In genomic region chr3:126703512-126704493, GRCh38 we compare ENCODE assay signal across 1 cellular context.
TF ChIP-seq lines count a peak whose summit lies in the region.

TSS of gene CHCHD6 (plus strand) at chr3:126704240. CDS start at chr3:126704313, 73 bp downstream.

TF ChIP-seq in K562, 482 proteins besides CTCF, POLR2A, EP300 and RAD21 (continued from another document and continues in another):
- TF ChIP-seq PRDM10 (IDR thresholded peaks at IDR 0.05; ENCODE audit: partially characterized antibody) (no peak), CREB3L1 (IDR thresholded peaks at IDR 0.05; ENCODE audit: borderline replicate concordance, low read depth) (peak; percentile 74; the same call in 1 of the 2 replicates), AFF1 (IDR thresholded peaks at IDR 0.05; ENCODE audit: low read depth in 1 of 2, partially characterized antibody in 2 of 2) (peak in 1 of 2 experiments; percentile 81), ZNF785 (CRISPR knock-in tag; IDR thresholded peaks at IDR 0.05) (no peak), SIX5 (IDR thresholded peaks at IDR 0.05; ENCODE audit: borderline replicate concordance in 1 of 2, insufficient read depth in 1 of 2, low read depth in 1 of 2, low read length in 2 of 2) (peak; percentile 85 to 86), FIP1L1 (IDR thresholded peaks at IDR 0.05; ENCODE audit: low read depth, low read length, poor library complexity, severe bottlenecking) (no peak), ATF7 (IDR thresholded peaks at IDR 0.05) (peak; percentile 60), ZNF277 (CRISPR knock-in tag; IDR thresholded peaks at IDR 0.05; ENCODE audit: borderline replicate concordance) (no peak), SIN3A (IDR thresholded peaks at IDR 0.05; ENCODE audit: borderline replicate concordance in 2 of 2, control insufficient read depth in 1 of 2, low read depth in 2 of 2, low read length in 2 of 2) (peak; percentile 47 to 60; a peak in 3 of 4 replicates), TCF7 (IDR thresholded peaks at IDR 0.05; ENCODE audit: borderline replicate concordance) (no peak), CREM (IDR thresholded peaks at IDR 0.05; ENCODE audit: low read depth) (peak; percentile 81; the same call in 1 of the 2 replicates), SP1 (CRISPR knock-in tag; IDR thresholded peaks at IDR 0.05) (peak; percentile 37; the same call in 1 of the 2 replicates), IRF2 (CRISPR knock-in tag; IDR thresholded peaks at IDR 0.05) (no peak), SIN3B (IDR thresholded peaks at IDR 0.05; ENCODE audit: low read depth) (0 out of 2 replicates have a peak, but pooled peaks have one; percentile 45), RBM15 (IDR thresholded peaks at IDR 0.05; ENCODE audit: insufficient read depth, low read length) (no peak), UBTF (IDR thresholded peaks at IDR 0.05; ENCODE audit: borderline replicate concordance in 1 of 2, low read depth in 2 of 2, low read length in 2 of 2) (peak in 1 of 2 experiments; percentile 88; a peak in 2 of 4 replicates), ZNF143 (CRISPR knock-in tag; IDR thresholded peaks at IDR 0.05) (peak; percentile 99), EGR1 (conservative IDR thresholded peaks at IDR 0.05) (peak; percentile 40), RFX1 (IDR thresholded peaks at IDR 0.05) (peak; percentile 20; the same call in 1 of the 2 replicates), CTBP1 (IDR thresholded peaks at IDR 0.05; ENCODE audit: borderline replicate concordance) (peak; percentile 65; the same call in 1 of the 2 replicates), RB1 (IDR thresholded peaks at IDR 0.05; ENCODE audit: low read depth) (peak; percentile 53; the same call in 1 of the 2 replicates), ZNF217 (CRISPR knock-in tag; IDR thresholded peaks at IDR 0.05) (no peak), PTTG1 (tag; IDR thresholded peaks at IDR 0.05; ENCODE audit: low read depth) (no peak), TRIM28 (IDR thresholded peaks at IDR 0.05) (no peak), RBFOX2 (IDR thresholded peaks at IDR 0.05; ENCODE audit: low read depth, low read length) (peak; percentile 54), ETS1 (conservative IDR thresholded peaks at IDR 0.05; ENCODE audit: control insufficient read depth, low read depth, low read length) (peak; percentile 81), MLLT1 (IDR thresholded peaks at IDR 0.05) (peak in 1 of 2 experiments; percentile 78; a peak in 1 of 4 replicates), HNRNPUL1 (IDR thresholded peaks at IDR 0.05; ENCODE audit: low read length) (no peak), NBN (IDR thresholded peaks at IDR 0.05; ENCODE audit: low read depth) (no peak), ZNF274 (IDR thresholded peaks at IDR 0.05; ENCODE audit: borderline replicate concordance, low read depth, low read length) (no peak), HDAC1 (IDR thresholded peaks at IDR 0.05) (no peak), POLR3A (IDR thresholded peaks at IDR 0.05; ENCODE audit: borderline replicate concordance, extremely low read depth, insufficient read depth, insufficient read length) (no peak), NFIX (CRISPR knock-in tag; IDR thresholded peaks at IDR 0.05; ENCODE audit: low read depth) (no peak), YY1 (IDR thresholded peaks at IDR 0.05; ENCODE audit: borderline replicate concordance in 1 of 3, control insufficient read depth in 1 of 3, extremely low read depth in 1 of 3, insufficient read depth in 3 of 3, insufficient read length in 1 of 3, insufficient replicate concordance in 2 of 3, low read depth in 1 of 3, low read length in 2 of 3) (peak in 1 of 3 experiments; percentile 4), CHD2 (IDR thresholded peaks at IDR 0.05; ENCODE audit: low read depth, low read length) (peak; percentile 88)
